17 cellular contexts compared by ENCODE assay signal in genomic region chr1:25565626-25566025, GRCh38. TPM values are rescaled to one million over a fixed set of nuclear protein-coding genes. Genes with fewer than 3 reads are reported as not detected.
DNase-seq lines count a peak whose midpoint lies in the region; ATAC-seq and TF ChIP-seq lines count a peak whose summit lies in the region.
"Had no signal": no experiment of that assay in that cellular context is flagged by ENCODE, and none has a peak within 500 bp of the region (broad histone marks: within the 10 kb centered on the region; RNA-seq: fewer than 3 reads in every experiment).

No MANE protein-coding gene starts in this region.

- H3K4me3 ChIP-seq in BLaER1 (no peak overlapping the region), GM23338 (no peak overlapping the region)
- H3K4me3 ChIP-seq: ovary had no signal

- TF ChIP-seq CTCF in GM23338 (conservative IDR thresholded peaks at IDR 0.05; ENCODE audit: low read depth in 2 of 2) (no peak), osteocyte (IDR thresholded peaks at IDR 0.05) (no peak), GM20000 (IDR thresholded peaks at IDR 0.05; ENCODE audit: extremely low read depth, missing control alignments) (no peak)

- H3K4me2 ChIP-seq in BLaER1, result peak overlapping the region; percentile 83
- H3K4me2 ChIP-seq in GM23338, result no peak overlapping the region

- peak overlapping the region; percentile 60; the same call in 1 of the 2 replicates for H3K9ac ChIP-seq in BLaER1

- no peaks in the 10 kb centered on the region for H3K9me3 ChIP-seq in BLaER1
- H3K9me3 ChIP-seq: ovary had no signal

- H3K27ac ChIP-seq in BLaER1 (peak overlapping the region; percentile 68), GM23338 (ENCODE audit: low read depth) (0 out of 2 replicates have a peak overlapping the region, but pooled peaks have one; percentile 26), cingulate gyrus (ENCODE audit: low read depth, low read length) (peak overlapping the region; percentile 93)
- H3K27ac ChIP-seq: ovary had no signal

- H3K9me3 Mint-ChIP-seq in GM23338 (no peaks in the 10 kb centered on the region), osteocyte (ENCODE audit: unreplicated experiment) (no peaks in the 10 kb centered on the region)
- H3K9me3 Mint-ChIP-seq: CD14-positive monocyte; T-helper 2 cell treated with Interferon-gamma antibody and Interleukin-4, amounts not matched to agents 5 μg/mL and 100 μg/mL, for 36 hours had no signal

- H3K4me1 Mint-ChIP-seq in GM23338, result peaks cover 42% of the 10 kb centered on the region
- H3K4me1 Mint-ChIP-seq in osteocyte (ENCODE audit: unreplicated experiment), result peaks cover 53% of the 10 kb centered on the region

- no peak overlapping the region for H2AFZ ChIP-seq in GM23338

- no peaks in the 10 kb centered on the region for H3F3A ChIP-seq in GM23338 (replicated peaks; ENCODE audit: low read depth)

- H3K36me3 ChIP-seq in BLaER1, result peaks cover 21% of the 10 kb centered on the region
- H3K36me3 ChIP-seq in GM23338 (ENCODE audit: insufficient read depth), result no peaks in the 10 kb centered on the region
- H3K36me3 ChIP-seq: ovary had no signal

- H3K4me3 Mint-ChIP-seq in GM23338 (no peak overlapping the region; the same call in 2 of the 3 replicates), osteocyte (ENCODE audit: unreplicated experiment) (no peak overlapping the region)
- H3K4me3 Mint-ChIP-seq: CD14-positive monocyte had no signal

- H3K36me3 Mint-ChIP-seq in GM23338 (ENCODE audit: low read depth), result no peaks in the 10 kb centered on the region
- H3K36me3 Mint-ChIP-seq in osteocyte (ENCODE audit: unreplicated experiment), result peaks cover 10% of the 10 kb centered on the region

- no peaks in the 10 kb centered on the region for H4K20me1 ChIP-seq in BLaER1
- H4K20me1 ChIP-seq in GM23338 (replicated peaks; ENCODE audit: insufficient read depth), result no peaks in the 10 kb centered on the region

- no peaks in the 10 kb centered on the region for H3K27me3 ChIP-seq in BLaER1
- no peaks in the 10 kb centered on the region for H3K27me3 ChIP-seq in GM23338 (ENCODE audit: insufficient read depth)
- H3K27me3 ChIP-seq: ovary had no signal

- DNase-seq in GM23338 (ENCODE audit: low spot score) (no peak), osteocyte (ENCODE audit: extremely low spot score, unreplicated experiment) (no peak), NCI-H2196 (lab: John Stamatoyannopoulos, UW; ENCODE audit: unreplicated experiment) (no peak), GM20000 (ENCODE audit: low spot score) (no peak), NOMO-1 treated with DMSO at 0.1 percent for 48 hours (lab: John Stamatoyannopoulos, UW; ENCODE audit: unreplicated experiment) (no peak), AG08396 (ENCODE audit: low spot score) (no peak)
- DNase-seq: anterior cingulate cortex; effector CD4-positive, alpha-beta T cell; GF-D8; left colon; NCI-H1092; ovary had no signal

- no peak for ATAC-seq in GM23338
- ATAC-seq: HCT116, left colon had no signal

- no peaks in the 10 kb centered on the region for H3K79me2 ChIP-seq in GM23338 (replicated peaks; ENCODE audit: insufficient read depth)

- no peaks in the 10 kb centered on the region for H3K9me2 ChIP-seq in GM23338 (ENCODE audit: insufficient read depth)

- H3K4me1 ChIP-seq in BLaER1 (peaks cover 92% of the 10 kb centered on the region), GM23338 (ENCODE audit: insufficient read depth) (peaks cover 24% of the 10 kb centered on the region)

- H3K27ac Mint-ChIP-seq in GM23338 (no peak overlapping the region), osteocyte (ENCODE audit: unreplicated experiment) (peak overlapping the region; percentile 94)
- H3K27ac Mint-ChIP-seq: CD14-positive monocyte had no signal

- H3K27me3 Mint-ChIP-seq in GM23338 (ENCODE audit: insufficient read depth, low read depth, poor library complexity), result peaks cover 19% of the 10 kb centered on the region
- H3K27me3 Mint-ChIP-seq in osteocyte (ENCODE audit: unreplicated experiment), result no peaks in the 10 kb centered on the region

TF ChIP-seq in GM23338, 12 proteins besides CTCF, POLR2A, EP300 and RAD21 (continues in another document):
- no peak for TF ChIP-seq POLR2AphosphoS5 (IDR thresholded peaks at IDR 0.05; ENCODE audit: low read depth)
- TF ChIP-seq JUNB (IDR thresholded peaks at IDR 0.05; ENCODE audit: unreplicated experiment), result no peak
- no peak for TF ChIP-seq ZNF462 (CRISPR knock-in tag; IDR thresholded peaks at IDR 0.05)
- no peak for TF ChIP-seq EZH2 (IDR thresholded peaks at IDR 0.05; ENCODE audit: low read depth, unreplicated experiment)
- TF ChIP-seq ZNF331 (CRISPR knock-in tag; IDR thresholded peaks at IDR 0.05; ENCODE audit: low read depth), result no peak
- TF ChIP-seq ETS1 (IDR thresholded peaks at IDR 0.05), result no peak
- TF ChIP-seq CREB1 (CRISPR knock-in tag; IDR thresholded peaks at IDR 0.05; ENCODE audit: low read depth), result no peak

RNA-seq across cellular contexts. Expression of gene LDLRAP1, which starts 22.2 kb away (rescaled TPM):
- 17.1 and 22.7 TPM in 2 replicates for total RNA-seq in GM23338 (2014; rRNA removed; shearing (Covaris generic))
- polyA plus RNA-seq in GM23338 (2016; fragmentation: Nextera tagmentation; extraction: Ambion mirVana), result 6.5 and 9.6 TPM in 2 replicates
- 31.3 and 34.3 TPM in 2 replicates for total RNA-seq in osteocyte

RNA-seq across cellular contexts. Expression of gene MAN1C1, which starts 51.0 kb away (rescaled TPM):
- total RNA-seq in GM23338 (2014; rRNA removed; shearing (Covaris generic)), result 11.6 and 13.6 TPM in 2 replicates
- 5.4 and 5.9 TPM in 2 replicates for polyA plus RNA-seq in GM23338 (2016; fragmentation: Nextera tagmentation; extraction: Ambion mirVana)
- 64.7 and 73.3 TPM in 2 replicates for total RNA-seq in osteocyte

Comparison
In these comparisons a context has a peak if more than half of its experiments do, and no peak if none do; other contexts are left out.
1. H3K27ac ChIP-seq: peak in every context shown above with its lines; median percentile 93 in cingulate gyrus; 68 in BLaER1; 26 in GM23338.